27 cellular contexts compared by ENCODE assay signal in genomic region chr15:43383070-43383469, GRCh38. TPM values are rescaled to one million over a fixed set of nuclear protein-coding genes. Genes with fewer than 3 reads are reported as not detected.
A peak's percentile ranks its signal among the peaks of the same experiment; 100 is the strongest.
DNase-seq lines count a peak whose midpoint lies in the region; ATAC-seq and TF ChIP-seq lines count a peak whose summit lies in the region.
"Had no signal": no experiment of that assay in that cellular context is flagged by ENCODE, and none has a peak within 500 bp of the region (broad histone marks: within the 10 kb centered on the region; RNA-seq: fewer than 3 reads in every experiment).

No MANE protein-coding gene starts in this region.

- H3K4me3 ChIP-seq in upper lobe of right lung = no peak overlapping the region
- no peak overlapping the region for H3K4me3 ChIP-seq in neural progenitor cell
- H3K4me3 ChIP-seq: breast epithelium, heart left ventricle had no signal

- ATAC-seq in upper lobe of right lung = no peak
- ATAC-seq: activated naive CD8-positive, alpha-beta T cell treated with anti-CD3 and anti-CD28 coated beads, Interleukin-2, amount 50 U/mL, for 24 hours; heart left ventricle; PC-3; stimulated activated effector memory CD8-positive, alpha-beta T cell treated with anti-CD3 and anti-CD28 coated beads, Interleukin-12 subunit alpha, Interleukin-12 subunit beta, amount 100 ng/mL, for 72 hours had no signal

- H3F3A ChIP-seq in neural progenitor cell (ENCODE audit: low read depth) = no peaks in the 10 kb centered on the region

- H4K20me1 ChIP-seq in neural progenitor cell (ENCODE audit: low read depth) = no peaks in the 10 kb centered on the region

- H3K4me1 Mint-ChIP-seq in neural progenitor cell = no peaks in the 10 kb centered on the region
- H3K4me1 Mint-ChIP-seq: activated naive CD8-positive, alpha-beta T cell treated with anti-CD3 and anti-CD28 coated beads, Interleukin-2, amount 50 U/mL, for 24 hours; CD14-positive monocyte; stimulated activated effector memory CD8-positive, alpha-beta T cell treated with anti-CD3 and anti-CD28 coated beads, Interleukin-12 subunit alpha, Interleukin-12 subunit beta, amount 100 ng/mL, for 72 hours had no signal

- no peak overlapping the region for H3K4me2 ChIP-seq in neural progenitor cell
- H3K4me2 ChIP-seq: KMS-11 had no signal

- H3K9me3 Mint-ChIP-seq in neural progenitor cell = no peaks in the 10 kb centered on the region
- H3K9me3 Mint-ChIP-seq: activated CD4-positive, alpha-beta memory T cell treated with anti-CD3 and anti-CD28 coated beads for 36 hours; activated naive CD8-positive, alpha-beta T cell treated with anti-CD3 and anti-CD28 coated beads, Interleukin-2, amount 50 U/mL, for 24 hours; dendritic cell treated with granulocyte-macrophage colony-stimulating factor and Interleukin-4, amounts not matched to agents 40 ng/mL and 50 ng/mL, for 4 days; stimulated activated effector memory CD8-positive, alpha-beta T cell treated with anti-CD3 and anti-CD28 coated beads, Interleukin-12 subunit alpha, Interleukin-12 subunit beta, amount 100 ng/mL, for 72 hours had no signal

- H3K4me3 Mint-ChIP-seq in neural progenitor cell = no peak overlapping the region
- H3K4me3 Mint-ChIP-seq: activated CD4-positive, alpha-beta memory T cell treated with anti-CD3 and anti-CD28 coated beads for 36 hours; activated naive CD8-positive, alpha-beta T cell treated with anti-CD3 and anti-CD28 coated beads, Interleukin-2, amount 50 U/mL, for 24 hours; CD14-positive monocyte; dendritic cell treated with granulocyte-macrophage colony-stimulating factor and Interleukin-4, amounts not matched to agents 40 ng/mL and 50 ng/mL, for 4 days; naive B cell; stimulated activated effector memory CD8-positive, alpha-beta T cell treated with anti-CD3 and anti-CD28 coated beads, Interleukin-12 subunit alpha, Interleukin-12 subunit beta, amount 100 ng/mL, for 72 hours had no signal

- H3K36me3 ChIP-seq in upper lobe of right lung (peaks cover 79% of the 10 kb centered on the region), neural progenitor cell (peaks cover 8% of the 10 kb centered on the region)
- H3K36me3 ChIP-seq: breast epithelium had no signal

- H3K36me3 Mint-ChIP-seq in neural progenitor cell = peaks cover 41% of the 10 kb centered on the region

- TF ChIP-seq CTCF in upper lobe of right lung (IDR thresholded peaks at IDR 0.05) (no peak), neural progenitor cell (IDR thresholded peaks at IDR 0.05) (no peak)

- intact Hi-C loops in upper lobe of right lung (cut with DNase I) = no loop called here

- H3K27me3 Mint-ChIP-seq in neural progenitor cell (ENCODE audit: insufficient read depth, low read depth) = no peaks in the 10 kb centered on the region
- H3K27me3 Mint-ChIP-seq: activated CD4-positive, alpha-beta memory T cell treated with anti-CD3 and anti-CD28 coated beads for 36 hours; activated naive CD8-positive, alpha-beta T cell treated with anti-CD3 and anti-CD28 coated beads, Interleukin-2, amount 50 U/mL, for 24 hours; dendritic cell treated with granulocyte-macrophage colony-stimulating factor and Interleukin-4, amounts not matched to agents 40 ng/mL and 50 ng/mL, for 4 days; naive B cell had no signal

- H3K9me3 ChIP-seq in upper lobe of right lung (no peaks in the 10 kb centered on the region), neural progenitor cell (ENCODE audit: low read depth) (no peaks in the 10 kb centered on the region)
- H3K9me3 ChIP-seq: breast epithelium, heart left ventricle had no signal

- no peaks in the 10 kb centered on the region for H3K79me2 ChIP-seq in neural progenitor cell (ENCODE audit: low read depth)

- H3K4me1 ChIP-seq in upper lobe of right lung (no peaks in the 10 kb centered on the region), neural progenitor cell (no peaks in the 10 kb centered on the region)
- H3K4me1 ChIP-seq: breast epithelium, heart left ventricle had no signal

- no peaks in the 10 kb centered on the region for H3K27me3 ChIP-seq in upper lobe of right lung
- H3K27me3 ChIP-seq in neural progenitor cell = no peaks in the 10 kb centered on the region
- H3K27me3 ChIP-seq: breast epithelium, heart left ventricle had no signal

- no peak overlapping the region for H2AFZ ChIP-seq in neural progenitor cell (replicated peaks)

- peak; percentile 17 for DNase-seq in AG20443 (ENCODE audit: low spot score)
- peak; percentile 42 for DNase-seq in M059J (ENCODE audit: low read depth)
- DNase-seq in non-pigmented ciliary epithelial cell (ENCODE audit: low read depth) = peak; percentile 15
- DNase-seq in upper lobe of right lung = no peak
- no peak for DNase-seq in CD1c-positive myeloid dendritic cell (ENCODE audit: extremely low spot score)
- DNase-seq in neural progenitor cell (ENCODE audit: low spot score) = no peak
- no peak for DNase-seq in SHP77 treated with DMSO at 0.1 percent for 48 hours (lab: John Stamatoyannopoulos, UW)
- DNase-seq: ACHN; activated CD4-positive, alpha-beta memory T cell treated with anti-CD3 and anti-CD28 coated beads for 36 hours; activated effector memory CD4-positive, alpha-beta T cell treated with anti-CD3 and anti-CD28 coated beads, Interleukin-2, amount 50 U/mL, for 16 hours; activated naive CD8-positive, alpha-beta T cell treated with anti-CD3 and anti-CD28 coated beads, Interleukin-2, amount 50 U/mL, for 24 hours; GOT3; heart left ventricle; mesendoderm; MV-4-11; naive B cell; NCI-H510A treated with DMSO at 0.1 percent for 48 hours; occipital lobe; PC-3; retina; substantia nigra had no signal

- no peak overlapping the region for H3K9ac ChIP-seq in neural progenitor cell
- H3K9ac ChIP-seq: KMS-11 had no signal

- H3K27ac ChIP-seq in cingulate gyrus (ENCODE audit: low read depth, low read length) (peak overlapping the region; percentile 29), upper lobe of right lung (no peak overlapping the region), neural progenitor cell (no peak overlapping the region)
- H3K27ac ChIP-seq: breast epithelium, heart left ventricle, KMS-11 had no signal

- no peak overlapping the region for H3K27ac Mint-ChIP-seq in neural progenitor cell
- H3K27ac Mint-ChIP-seq: activated CD4-positive, alpha-beta memory T cell treated with anti-CD3 and anti-CD28 coated beads for 36 hours; activated naive CD8-positive, alpha-beta T cell treated with anti-CD3 and anti-CD28 coated beads, Interleukin-2, amount 50 U/mL, for 24 hours; dendritic cell treated with granulocyte-macrophage colony-stimulating factor and Interleukin-4, amounts not matched to agents 40 ng/mL and 50 ng/mL, for 4 days; stimulated activated effector memory CD8-positive, alpha-beta T cell treated with anti-CD3 and anti-CD28 coated beads, Interleukin-12 subunit alpha, Interleukin-12 subunit beta, amount 100 ng/mL, for 72 hours had no signal

RNA-seq across cellular contexts. Expression of gene TUBGCP4, which starts 12.2 kb away (rescaled TPM):
- total RNA-seq in M059J (2014; rRNA removed; shearing (Covaris generic)) = 22.1 and 24.5 TPM in 2 replicates
- total RNA-seq in upper lobe of right lung (21.3 TPM), neural progenitor cell (ENCODE audit: low replicate concordance) (14.1 and 15.6 TPM in 2 replicates)

RNA-seq across cellular contexts. Expression of gene ZSCAN29, which starts 12.2 kb away (rescaled TPM):
- 19.2 and 28.1 TPM in 2 replicates for total RNA-seq in M059J (2014; rRNA removed; shearing (Covaris generic))
- total RNA-seq in upper lobe of right lung = 18.3 TPM
- 27.1 and 44.6 TPM in 2 replicates for total RNA-seq in neural progenitor cell (ENCODE audit: low replicate concordance)

RNA-seq across cellular contexts. Expression of gene LCMT2, which starts 52.7 kb away (rescaled TPM):
- total RNA-seq in M059J (2014; rRNA removed; shearing (Covaris generic)) = 4.7 and 8.8 TPM in 2 replicates
- total RNA-seq in upper lobe of right lung (8.1 TPM), neural progenitor cell (ENCODE audit: low replicate concordance) (14.2 and 14.6 TPM in 2 replicates)

Comparison
In these comparisons a context has a peak if more than half of its experiments do, and no peak if none do; other contexts are left out.
1. DNase-seq: peak in AG20443 (single experiment), M059J (single experiment) and non-pigmented ciliary epithelial cell (single experiment); none in upper lobe of right lung (single experiment), CD1c-positive myeloid dendritic cell (single experiment), neural progenitor cell (single experiment) and SHP77 treated with DMSO at 0.1 percent for 48 hours (single experiment).